10 cellular contexts compared by ENCODE assay signal in genomic region chr5:16735092-16735970, GRCh38.
DNase-seq lines count a peak whose midpoint lies in the region; ATAC-seq and TF ChIP-seq lines count a peak whose summit lies in the region.
"Had no signal": no experiment of that assay in that cellular context is flagged by ENCODE, and none has a peak within 500 bp of the region (broad histone marks: within the 10 kb centered on the region; RNA-seq: fewer than 3 reads in every experiment).

No MANE protein-coding gene starts in this region.

- intact Hi-C loops in testis (cut with DNase I; ENCODE audit: low total_unique reads): no loop called here

- peak overlapping the region; percentile 91 for H3K27ac Mint-ChIP-seq in chondrocyte (ENCODE audit: unreplicated experiment)
- H3K27ac Mint-ChIP-seq: T-helper 17 cell had no signal

- H3K4me3 ChIP-seq in testis: no peak overlapping the region

- peaks cover 14% of the 10 kb centered on the region for H3K4me1 ChIP-seq in testis

- no peak for ATAC-seq in activated T-cell treated with anti-CD3 and anti-CD28 coated beads, Interleukin-2, amount 50 U/mL, for 4 hours
- ATAC-seq: T-helper 17 cell had no signal

- TF ChIP-seq CTCF in chondrocyte (IDR thresholded peaks at IDR 0.05) (no peak), testis (IDR thresholded peaks at IDR 0.05) (no peak)

- H3K4me1 Mint-ChIP-seq in chondrocyte (ENCODE audit: low read depth): peaks cover 33% of the 10 kb centered on the region
- H3K4me1 Mint-ChIP-seq in activated T-cell treated with anti-CD3 and anti-CD28 coated beads, Interleukin-2, amount 50 U/mL, for 4 hours (ENCODE audit: low read depth): peaks cover 2% of the 10 kb centered on the region
- H3K4me1 Mint-ChIP-seq: T-helper 17 cell had no signal

- no peaks in the 10 kb centered on the region for H3K27me3 ChIP-seq in testis

- no peaks in the 10 kb centered on the region for H3K9me3 ChIP-seq in testis

- WGBS in testis, 2 donors: 69 to 88% methylated on average over 12 of the region's 12 CpGs

- H3K27ac ChIP-seq in testis: peak overlapping the region; percentile 1 to 55

- H3K4me3 Mint-ChIP-seq in chondrocyte (ENCODE audit: unreplicated experiment): no peak overlapping the region
- H3K4me3 Mint-ChIP-seq in activated T-cell treated with anti-CD3 and anti-CD28 coated beads, Interleukin-2, amount 50 U/mL, for 4 hours: no peak overlapping the region
- H3K4me3 Mint-ChIP-seq: T-helper 17 cell had no signal

- TF ChIP-seq POLR2A in testis (IDR thresholded peaks at IDR 0.05): no peak

- DNase-seq in NCI-H2029 treated with DMSO at 0.1 percent for 48 hours (lab: John Stamatoyannopoulos, UW): peak; percentile 20
- no peak for DNase-seq in NCI-H2029 (lab: John Stamatoyannopoulos, UW)
- DNase-seq in chondrocyte (ENCODE audit: low spot score): no peak
- peak; percentile 62 for DNase-seq in left kidney (ENCODE audit: low read depth, low spot score)
- DNase-seq in testis: no peak
- DNase-seq in stimulated activated CD4-positive, alpha-beta T cell treated with anti-CD3 and anti-CD28 coated beads, Interleukin-15, amount 100 ng/mL, for 24 hours: no peak
- DNase-seq in AG08395 (ENCODE audit: low spot score): no peak
- DNase-seq in activated T-cell treated with anti-CD3 and anti-CD28 coated beads, Interleukin-2, amount 50 U/mL, for 4 hours: no peak
- DNase-seq: 8988T, T-helper 17 cell had no signal

- H3K9me3 Mint-ChIP-seq in chondrocyte (ENCODE audit: low read depth): no peaks in the 10 kb centered on the region
- no peaks in the 10 kb centered on the region for H3K9me3 Mint-ChIP-seq in activated T-cell treated with anti-CD3 and anti-CD28 coated beads, Interleukin-2, amount 50 U/mL, for 4 hours

- peaks cover 21% of the 10 kb centered on the region for H3K36me3 Mint-ChIP-seq in chondrocyte (ENCODE audit: low read depth)
- no peaks in the 10 kb centered on the region for H3K36me3 Mint-ChIP-seq in activated T-cell treated with anti-CD3 and anti-CD28 coated beads, Interleukin-2, amount 50 U/mL, for 4 hours (ENCODE audit: insufficient read depth)

- no peaks in the 10 kb centered on the region for H3K27me3 Mint-ChIP-seq in chondrocyte (ENCODE audit: low read depth)
- peaks cover 17% of the 10 kb centered on the region for H3K27me3 Mint-ChIP-seq in activated T-cell treated with anti-CD3 and anti-CD28 coated beads, Interleukin-2, amount 50 U/mL, for 4 hours (ENCODE audit: low read depth)

- no peaks in the 10 kb centered on the region for H3K36me3 ChIP-seq in testis (ENCODE audit: low read depth, missing control alignments)

Comparison
In these comparisons a context has a peak if more than half of its experiments do, and no peak if none do; other contexts are left out.
1. DNase-seq: peak in NCI-H2029 treated with DMSO at 0.1 percent for 48 hours (single experiment) and left kidney (single experiment); none in NCI-H2029 (single experiment), chondrocyte (single experiment), testis (single experiment), stimulated activated CD4-positive, alpha-beta T cell treated with anti-CD3 and anti-CD28 coated beads, Interleukin-15, amount 100 ng/mL, for 24 hours (single experiment), AG08395 (single experiment) and activated T-cell treated with anti-CD3 and anti-CD28 coated beads, Interleukin-2, amount 50 U/mL, for 4 hours (single experiment).